In the genomic region with DNA sequence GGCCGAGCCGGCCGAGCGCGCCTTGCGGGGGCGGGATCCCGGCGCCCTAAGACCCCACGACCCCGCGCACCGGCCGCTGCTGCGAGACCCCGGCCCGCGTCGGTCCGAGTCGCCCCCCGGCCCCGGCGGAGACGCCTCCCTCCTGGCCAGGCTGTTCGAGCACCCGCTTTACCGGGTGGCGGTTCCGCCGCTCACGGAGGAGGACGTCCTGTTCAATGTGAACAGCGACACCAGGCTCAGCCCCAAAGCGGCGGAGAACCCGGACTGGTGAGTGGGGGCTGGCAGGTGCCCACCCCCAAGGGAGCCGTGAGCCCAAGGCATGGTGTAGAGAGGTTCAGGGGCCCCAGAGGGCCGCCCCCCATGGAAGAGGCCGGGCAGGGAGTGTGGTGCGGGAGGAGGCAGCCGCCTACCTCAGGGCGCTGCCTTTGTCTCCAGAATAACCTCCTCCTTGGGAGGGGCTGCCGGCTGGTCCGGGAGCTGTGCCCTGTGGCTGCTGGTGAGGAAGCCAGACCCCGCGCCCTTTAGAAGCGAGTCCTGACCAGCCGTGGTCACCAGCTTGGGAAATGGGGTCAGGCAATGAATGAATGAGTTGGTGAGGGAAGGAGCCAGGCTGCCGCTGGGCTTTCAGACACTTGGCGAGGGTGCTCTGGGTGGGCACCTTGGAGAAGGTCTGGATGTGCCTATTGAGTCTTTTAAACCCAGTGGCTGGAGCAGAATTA, we compare ENCODE assay signal across 8 cellular contexts. TPM values are rescaled to one million over a fixed set of nuclear protein-coding genes. Genes with fewer than 3 reads are reported as not detected.
A peak's percentile ranks its signal among the peaks of the same experiment; 100 is the strongest.
DNase-seq lines count a peak whose midpoint lies in the region; ATAC-seq and TF ChIP-seq lines count a peak whose summit lies in the region.

No MANE protein-coding gene starts in this region.

- H3K36me3 Mint-ChIP-seq in T-cell, result no peaks in the 10 kb centered on the region

- peak overlapping the region; percentile 61 for H3K4me3 ChIP-seq in iPS-11a (ENCODE audit: low read depth, low read length)
- H3K4me3 ChIP-seq in sigmoid colon, result peak overlapping the region; percentile 53 to 85 (median 75)

- POLR2A ChIA-PET in T-cell (lab: Charles Lee), result no interaction called here

- intact Hi-C loops in sigmoid colon (cut with DNase I), result loop anchor here (2.0 to 5.0 kb wide), 2 partner anchors 39 to 45 kb away; no protein-coding TSS in a partner anchor

- peak overlapping the region; percentile 87 to 95 (median 94) for H3K27ac ChIP-seq in sigmoid colon

- H3K4me1 ChIP-seq in sigmoid colon, result peaks cover 0 to 62% (median 57%) of the 10 kb centered on the region in 4 donors

- no peak for TF ChIP-seq POLR2A in sigmoid colon (IDR thresholded peaks at IDR 0.05)

- no peaks in the 10 kb centered on the region for H3K9me3 ChIP-seq in sigmoid colon

- CTCF ChIA-PET in T-cell (lab: Charles Lee), result no interaction called here

- peaks cover 33 to 53% of the 10 kb centered on the region in 2 donors for H3K27me3 Mint-ChIP-seq in T-cell

- 2 to 4% methylated on average over 51 of the region's 51 CpGs for WGBS in sigmoid colon, 2 donors

- no peak for TF ChIP-seq CTCF in sigmoid colon (IDR thresholded peaks at IDR 0.05)

- no peaks in the 10 kb centered on the region for H3K27me3 ChIP-seq in sigmoid colon

- no peaks in the 10 kb centered on the region for H3K9me3 Mint-ChIP-seq in T-cell

- no peak for TF ChIP-seq EP300 in sigmoid colon (IDR thresholded peaks at IDR 0.05)

- DNase-seq in ELR (ENCODE audit: low read depth) (peak; percentile 41), T-cell (no peak), sigmoid colon (no peak), inferior parietal cortex (ENCODE audit: extremely low spot score) (no peak), NCI-H524 treated with DMSO at 0.1 percent for 48 hours (lab: John Stamatoyannopoulos, UW) (no peak)

- peak overlapping the region; percentile 39 to 51 (median 47) for H3K4me3 Mint-ChIP-seq in T-cell

- H3K4me1 Mint-ChIP-seq in T-cell, result peaks cover 0 to 3% (median 3%) of the 10 kb centered on the region in 3 donors

- peaks cover 21 to 34% (median 31%) of the 10 kb centered on the region in 4 donors for H3K36me3 ChIP-seq in sigmoid colon

- no peak for ATAC-seq in T-cell (replicated peaks in 1 of 4)
- no peak for ATAC-seq in activated CD4-positive, CD25-positive, alpha-beta regulatory T cell treated with anti-CD3 and anti-CD28 coated beads, Interleukin-2, amount 50 U/mL, for 24 hours
- no peak for ATAC-seq in HG03469 (IDR thresholded peaks at IDR 0.05; ENCODE audit: unreplicated experiment)

- no peak overlapping the region for H3K27ac Mint-ChIP-seq in T-cell

RNA-seq across cellular contexts. Expression of a gene that starts 1.3 kb away (rescaled TPM):
- total RNA-seq in T-cell (1 to 10 TPM in 3 of 5 donors, under 1 TPM in 2; 0.18 to 2.0 (median 1.2) TPM), sigmoid colon (10 to 100 TPM; 18.4 to 51.3 (median 23.3) TPM)
- polyA plus RNA-seq in sigmoid colon, result 10 to 100 TPM in 2 of 3 donors, 1 to 10 TPM in 1; 3.0 to 27.5 (median 10.4) TPM

Comparison
In these comparisons a context has a peak if more than half of its experiments do, and no peak if none do; other contexts are left out.
1. RNA of a gene that starts 1.3 kb away (total RNA-seq): 18.4 to 51.3 TPM in sigmoid colon; 0.18 to 2.0 TPM in T-cell; every median in the first group is over 4 times any median in the second.